ENCODE assay signal across 6 cellular contexts in genomic region chr10:24658319-24658718, GRCh38.
DNase-seq lines count a peak whose midpoint lies in the region; ATAC-seq, FAIRE-seq and TF ChIP-seq lines count a peak whose summit lies in the region.
"Not testable (repeated sequence)": the region's sequence is repeated elsewhere in the genome, so short reads cannot be mapped to it uniquely, and the experiment has no call there.

No MANE protein-coding gene starts in this region.

- WGBS in K562 (ENCODE audit: insufficient coverage, low coverage, missing lambda C conversion rate), result 94% methylated on average over 4 of the region's 4 CpGs

- H3K9me3 ChIP-seq in HEK293 (ENCODE audit: control insufficient read depth, insufficient read depth, low read depth, low read length); K562 (replicated peaks; ENCODE audit: control insufficient read depth, insufficient read depth, low read depth, low read length): not testable (repeated sequence)

- in situ Hi-C loops in K562 (cut with MboI), result not testable (repeated sequence)

- CTCF ChIA-PET in HEK293 (lab: Yijun Ruan, JAX); K562 (lab: Yijun Ruan, JAX; ENCODE audit: low intra/inter-chr PET ratio): not testable (repeated sequence)

- not testable (repeated sequence) for H3K4me3 Mint-ChIP-seq in chondrocyte (ENCODE audit: unreplicated experiment); glutamatergic neuron (ENCODE audit: unreplicated experiment); progenitor cell of endocrine pancreas (ENCODE audit: low read depth)
- H3K4me3 Mint-ChIP-seq in endothelial cell (ENCODE audit: unreplicated experiment), result peak overlapping the region; percentile 78

- BruUV-seq in K562 (replicated peaks; lab: Mats Ljungman, UMichigan), result not testable (repeated sequence)

- peaks cover 12% of the 10 kb centered on the region for H3K9me3 Mint-ChIP-seq in chondrocyte (ENCODE audit: low read depth)
- H3K9me3 Mint-ChIP-seq in endothelial cell (ENCODE audit: unreplicated experiment), result not testable (repeated sequence)
- H3K9me3 Mint-ChIP-seq in glutamatergic neuron (ENCODE audit: unreplicated experiment), result peaks cover 16% of the 10 kb centered on the region
- H3K9me3 Mint-ChIP-seq in progenitor cell of endocrine pancreas (ENCODE audit: low read depth), result peaks cover 14% of the 10 kb centered on the region

- FAIRE-seq in K562 (lab: Jason Lieb, UNC), result not testable (repeated sequence)

- not testable (repeated sequence) for TF ChIP-seq RAD21 in K562 (CRISPR knock-in tag; conservative IDR thresholded peaks at IDR 0.05 in 1 of 2, IDR thresholded peaks at IDR 0.05 in 1 of 2)

- not testable (repeated sequence) for H3K4me1 Mint-ChIP-seq in chondrocyte (ENCODE audit: low read depth); endothelial cell (ENCODE audit: unreplicated experiment); glutamatergic neuron (ENCODE audit: low read depth, unreplicated experiment); progenitor cell of endocrine pancreas (ENCODE audit: low read depth)

- H2AFZ ChIP-seq in K562 (ENCODE audit: low read depth, low read length), result not testable (repeated sequence)

- H3K27me3 Mint-ChIP-seq in chondrocyte (ENCODE audit: low read depth); progenitor cell of endocrine pancreas: not testable (repeated sequence)
- H3K27me3 Mint-ChIP-seq in endothelial cell (ENCODE audit: unreplicated experiment), result peaks cover 14% of the 10 kb centered on the region
- H3K27me3 Mint-ChIP-seq in glutamatergic neuron (ENCODE audit: unreplicated experiment), result peaks cover 11% of the 10 kb centered on the region

- H4K20me1 ChIP-seq in K562 (replicated peaks; ENCODE audit: control insufficient read depth, insufficient read depth, low read length), result not testable (repeated sequence)

- H3K9me1 ChIP-seq in K562 (ENCODE audit: control insufficient read depth, insufficient read depth, low read length), result not testable (repeated sequence)

- H3K9ac ChIP-seq in K562 (ENCODE audit: insufficient read depth in 1 of 2, low read depth in 2 of 2, low read length in 2 of 2), result not testable (repeated sequence)

- not testable (repeated sequence) for H3K4me3 ChIP-seq in HEK293 (ENCODE audit: low read depth, low read length); K562

- TF ChIP-seq CTCF in HEK293 (tag by site-specific recombination; IDR thresholded peaks at IDR 0.05); K562 (IDR thresholded peaks at IDR 0.05 in 2 of 3, conservative IDR thresholded peaks at IDR 0.05 in 1 of 3; ENCODE audit: insufficient read depth in 2 of 3, low read depth in 1 of 3, low read length in 3 of 3); chondrocyte (IDR thresholded peaks at IDR 0.05); endothelial cell (IDR thresholded peaks at IDR 0.05; ENCODE audit: unreplicated experiment); glutamatergic neuron (IDR thresholded peaks at IDR 0.05; ENCODE audit: partially characterized antibody, unreplicated experiment); progenitor cell of endocrine pancreas (IDR thresholded peaks at IDR 0.05; ENCODE audit: unreplicated experiment): not testable (repeated sequence)

- H3K4me1 ChIP-seq in HEK293 (ENCODE audit: control insufficient read depth, insufficient read depth, low read length); K562 (replicated peaks in 1 of 2; ENCODE audit: control insufficient read depth in 2 of 2, insufficient read depth in 2 of 2, low read length in 2 of 2): not testable (repeated sequence)

- H3K79me2 ChIP-seq in K562 (ENCODE audit: control insufficient read depth, insufficient read depth, low read length), result not testable (repeated sequence)

- not testable (repeated sequence) for H3K4me2 ChIP-seq in K562 (ENCODE audit: insufficient read depth, low read length)

- not testable (repeated sequence) for ATAC-seq in K562

- not testable (repeated sequence) for H3K27ac ChIP-seq in HEK293 (ENCODE audit: extremely low read depth, low read depth, low read length); K562 (ENCODE audit: extremely low read depth, low read depth, low read length)

- POLR2A ChIA-PET in HEK293 (lab: Yijun Ruan, JAX); K562 (lab: Yijun Ruan, JAX): not testable (repeated sequence)

- not testable (repeated sequence) for H3K36me3 ChIP-seq in HEK293 (ENCODE audit: control insufficient read depth in 2 of 2, insufficient read depth in 1 of 2, low read length in 2 of 2); K562 (ENCODE audit: control insufficient read depth, insufficient read depth, low read length)

- not testable (repeated sequence) for DNase-seq in K562 (ENCODE audit: extremely low read depth in 1 of 4, low spot score in 3 of 4); chondrocyte (ENCODE audit: low spot score); endothelial cell (ENCODE audit: low spot score); glutamatergic neuron; progenitor cell of endocrine pancreas (ENCODE audit: low spot score, unreplicated experiment)

- intact Hi-C loops in K562 (cut with micrococcal nuclease), result not testable (repeated sequence)

- peak overlapping the region; percentile 12 for H3K27ac Mint-ChIP-seq in chondrocyte (ENCODE audit: unreplicated experiment)
- H3K27ac Mint-ChIP-seq in endothelial cell (ENCODE audit: unreplicated experiment), result not testable (repeated sequence)
- H3K27ac Mint-ChIP-seq in glutamatergic neuron (ENCODE audit: unreplicated experiment), result peak overlapping the region; percentile 64
- H3K27ac Mint-ChIP-seq in progenitor cell of endocrine pancreas, result peak overlapping the region; percentile 92

- TF ChIP-seq EP300 in K562 (IDR thresholded peaks at IDR 0.05; ENCODE audit: low read length), result not testable (repeated sequence)

- peaks cover 14% of the 10 kb centered on the region for H3K36me3 Mint-ChIP-seq in chondrocyte (ENCODE audit: low read depth)
- H3K36me3 Mint-ChIP-seq in endothelial cell (ENCODE audit: low read depth, unreplicated experiment), result peaks cover 37% of the 10 kb centered on the region
- H3K36me3 Mint-ChIP-seq in glutamatergic neuron (ENCODE audit: unreplicated experiment), result peaks cover 22% of the 10 kb centered on the region
- peaks cover 29% of the 10 kb centered on the region for H3K36me3 Mint-ChIP-seq in progenitor cell of endocrine pancreas (ENCODE audit: insufficient read depth)

- H3K27me3 ChIP-seq in K562 (ENCODE audit: control insufficient read depth in 2 of 2, insufficient read depth in 2 of 2, low read length in 2 of 2), result not testable (repeated sequence)

- not testable (repeated sequence) for TF ChIP-seq POLR2A in K562 (conservative IDR thresholded peaks at IDR 0.05)

TF ChIP-seq in HEK293, 187 proteins besides CTCF, POLR2A, EP300 and RAD21:
- peak; percentile 88 for TF ChIP-seq ZNF146 (tag by site-specific recombination; IDR thresholded peaks at IDR 0.05)
- TF ChIP-seq ZNF580 (tag by site-specific recombination; IDR thresholded peaks at IDR 0.05), result 0 out of 2 replicates have a peak, but pooled peaks have one; percentile 33

TF ChIP-seq in K562, 482 proteins besides CTCF, POLR2A, EP300 and RAD21:
- TF ChIP-seq KDM1A (IDR thresholded peaks at IDR 0.05) (peak; percentile 7 to 34; a peak in 1 of 4 replicates), ZNF146 (CRISPR knock-in tag; IDR thresholded peaks at IDR 0.05; ENCODE audit: unreplicated experiment) (peak; percentile 84), BCOR (IDR thresholded peaks at IDR 0.05) (peak; percentile 71), CBX1 (IDR thresholded peaks at IDR 0.05; ENCODE audit: low read depth) (0 out of 2 replicates have a peak, but pooled peaks have one; percentile 18)
